Comparison of ENCODE assay signal across 18 cellular contexts in genomic region chr12:100043657-100044056, GRCh38. TPM values are rescaled to one million over a fixed set of nuclear protein-coding genes. Genes with fewer than 3 reads are reported as not detected.
"Had no signal": no experiment of that assay in that cellular context is flagged by ENCODE, and none has a peak within 500 bp of the region (broad histone marks: within the 10 kb centered on the region; RNA-seq: fewer than 3 reads in every experiment).

No MANE protein-coding gene starts in this region.

- H3K4me1 ChIP-seq: gastrocnemius medialis, pancreas had no signal

- H3K4me3 ChIP-seq: gastrocnemius medialis, pancreas, thoracic aorta had no signal

- H3K27me3 ChIP-seq: gastrocnemius medialis, pancreas had no signal

- H3K4me1 Mint-ChIP-seq: activated naive CD8-positive, alpha-beta T cell treated with anti-CD3 and anti-CD28 coated beads, Interleukin-2, amount 10 ng/mL, durations not matched to agents 7 days and 5 days; memory B cell; nephron had no signal

- DNase-seq: activated CD4-positive, alpha-beta T cell treated with anti-CD3 and anti-CD28 coated beads, Interleukin-2, amount 50 U/mL, for 48 hours; activated CD8-positive, alpha-beta memory T cell treated with anti-CD3 and anti-CD28 coated beads, Interleukin-2, amount 50 U/mL, for 48 hours; activated naive CD4-positive, alpha-beta T cell treated with anti-CD3 and anti-CD28 coated beads for 36 hours; activated naive CD8-positive, alpha-beta T cell treated with anti-CD3 and anti-CD28 coated beads, Interleukin-2, amount 10 ng/mL, durations not matched to agents 7 days and 5 days; activated T-cell treated with anti-CD3 and anti-CD28 coated beads, Interleukin-2, amount 50 U/mL, for 48 hours; effector CD4-positive, alpha-beta T cell; gastrocnemius medialis; hippocampal formation; left cardiac atrium; pancreas; right cardiac atrium; stimulated activated CD4-positive, alpha-beta T cell treated with anti-CD3 and anti-CD28 coated beads, Interleukin-4, amount 100 ng/mL, for 24 hours; stimulated activated naive CD4-positive, alpha-beta T cell treated with Interleukin-2 at 50 U/mL for 16 hours; T-helper 9 cell had no signal

- ATAC-seq: gastrocnemius medialis, left cardiac atrium, pancreas, right cardiac atrium had no signal

- H3K9me3 Mint-ChIP-seq: activated naive CD4-positive, alpha-beta T cell treated with anti-CD3 and anti-CD28 coated beads for 36 hours; nephron had no signal

- H3K27me3 Mint-ChIP-seq: activated naive CD8-positive, alpha-beta T cell treated with anti-CD3 and anti-CD28 coated beads, Interleukin-2, amount 10 ng/mL, durations not matched to agents 7 days and 5 days; dendritic cell treated with granulocyte-macrophage colony-stimulating factor and Interleukin-4, amounts not matched to agents 40 ng/mL and 50 ng/mL, for 4 days; memory B cell had no signal

- H3K4me3 Mint-ChIP-seq: activated naive CD4-positive, alpha-beta T cell treated with anti-CD3 and anti-CD28 coated beads for 36 hours; activated naive CD8-positive, alpha-beta T cell treated with anti-CD3 and anti-CD28 coated beads, Interleukin-2, amount 10 ng/mL, durations not matched to agents 7 days and 5 days; dendritic cell treated with granulocyte-macrophage colony-stimulating factor and Interleukin-4, amounts not matched to agents 40 ng/mL and 50 ng/mL, for 4 days; memory B cell; nephron had no signal

- H3K27ac Mint-ChIP-seq: activated naive CD4-positive, alpha-beta T cell treated with anti-CD3 and anti-CD28 coated beads for 36 hours; activated naive CD8-positive, alpha-beta T cell treated with anti-CD3 and anti-CD28 coated beads, Interleukin-2, amount 10 ng/mL, durations not matched to agents 7 days and 5 days; dendritic cell treated with granulocyte-macrophage colony-stimulating factor and Interleukin-4, amounts not matched to agents 40 ng/mL and 50 ng/mL, for 4 days; memory B cell; nephron had no signal

- H3K36me3 ChIP-seq: pancreas had no signal

- H3K27ac ChIP-seq: gastrocnemius medialis, pancreas, thoracic aorta had no signal

- H3K9me3 ChIP-seq: gastrocnemius medialis, pancreas, thoracic aorta had no signal

RNA-seq across cellular contexts. Expression of gene ANKS1B, which starts 58.9 kb away (rescaled TPM):
- total RNA-seq: activated naive CD4-positive, alpha-beta T cell treated with anti-CD3 and anti-CD28 coated beads for 36 hours; activated naive CD8-positive, alpha-beta T cell treated with anti-CD3 and anti-CD28 coated beads, Interleukin-2, amount 10 ng/mL, durations not matched to agents 7 days and 5 days had no signal
